8 cellular contexts compared by ENCODE assay signal in genomic region chr1:43980255-43981134, GRCh38. TPM values are rescaled to one million over a fixed set of nuclear protein-coding genes. Genes with fewer than 3 reads are reported as not detected.
A peak's percentile ranks its signal among the peaks of the same experiment; 100 is the strongest.
DNase-seq lines count a peak whose midpoint lies in the region; ATAC-seq and TF ChIP-seq lines count a peak whose summit lies in the region.

No MANE protein-coding gene starts in this region.

- H3K4me3 Mint-ChIP-seq in activated T-cell treated with anti-CD3 and anti-CD28 coated beads, Interleukin-2, amount 50 U/mL, for 72 hours = peak overlapping the region; percentile 88
- peak overlapping the region; percentile 90 for H3K4me3 Mint-ChIP-seq in activated naive CD8-positive, alpha-beta T cell treated with anti-CD3 and anti-CD28 coated beads for 36 hours
- peak overlapping the region; percentile 93 for H3K4me3 Mint-ChIP-seq in type B pancreatic cell

- ATAC-seq in activated T-cell treated with anti-CD3 and anti-CD28 coated beads, Interleukin-2, amount 50 U/mL, for 72 hours (replicated peaks in 1 of 2) = no peak
- ATAC-seq in GM18907 (IDR thresholded peaks at IDR 0.05; ENCODE audit: unreplicated experiment) = no peak

- H3K9me3 Mint-ChIP-seq in activated T-cell treated with anti-CD3 and anti-CD28 coated beads, Interleukin-2, amount 50 U/mL, for 72 hours = no peaks in the 10 kb centered on the region
- H3K9me3 Mint-ChIP-seq in activated naive CD8-positive, alpha-beta T cell treated with anti-CD3 and anti-CD28 coated beads for 36 hours = no peaks in the 10 kb centered on the region
- no peaks in the 10 kb centered on the region for H3K9me3 Mint-ChIP-seq in type B pancreatic cell

- peak overlapping the region; percentile 57 for H3K4me3 ChIP-seq in kidney epithelial cell (ENCODE audit: low read depth, low read length)

- no peaks in the 10 kb centered on the region for H3K27me3 ChIP-seq in kidney epithelial cell (ENCODE audit: control insufficient read depth, insufficient read depth, low read length)

- peaks cover 15 to 25% of the 10 kb centered on the region in 2 donors for H3K36me3 Mint-ChIP-seq in activated T-cell treated with anti-CD3 and anti-CD28 coated beads, Interleukin-2, amount 50 U/mL, for 72 hours (ENCODE audit: insufficient read depth in 2 of 2)
- H3K36me3 Mint-ChIP-seq in activated naive CD8-positive, alpha-beta T cell treated with anti-CD3 and anti-CD28 coated beads for 36 hours = peaks cover 48% of the 10 kb centered on the region
- H3K36me3 Mint-ChIP-seq in type B pancreatic cell = peaks cover 37% of the 10 kb centered on the region

- H3K36me3 ChIP-seq in kidney epithelial cell (ENCODE audit: control insufficient read depth, insufficient read depth, low read length) = peaks cover 6% of the 10 kb centered on the region

- peaks cover 46% of the 10 kb centered on the region for H3K4me1 Mint-ChIP-seq in activated T-cell treated with anti-CD3 and anti-CD28 coated beads, Interleukin-2, amount 50 U/mL, for 72 hours (ENCODE audit: low read depth)
- H3K4me1 Mint-ChIP-seq in activated naive CD8-positive, alpha-beta T cell treated with anti-CD3 and anti-CD28 coated beads for 36 hours = peaks cover 34% of the 10 kb centered on the region
- H3K4me1 Mint-ChIP-seq in type B pancreatic cell (ENCODE audit: unreplicated experiment) = peaks cover 48% of the 10 kb centered on the region

- H3K27me3 Mint-ChIP-seq in activated T-cell treated with anti-CD3 and anti-CD28 coated beads, Interleukin-2, amount 50 U/mL, for 72 hours (ENCODE audit: low read depth) = no peaks in the 10 kb centered on the region
- H3K27me3 Mint-ChIP-seq in activated naive CD8-positive, alpha-beta T cell treated with anti-CD3 and anti-CD28 coated beads for 36 hours = peaks cover 5% of the 10 kb centered on the region
- H3K27me3 Mint-ChIP-seq in type B pancreatic cell = no peaks in the 10 kb centered on the region

- TF ChIP-seq CTCF in kidney epithelial cell (IDR thresholded peaks at IDR 0.05; ENCODE audit: insufficient read depth, low read length, poor library complexity, severe bottlenecking) = no peak
- no peak for TF ChIP-seq CTCF in type B pancreatic cell (conservative IDR thresholded peaks at IDR 0.05)

- DNase-seq in activated T-cell treated with anti-CD3 and anti-CD28 coated beads, Interleukin-2, amount 50 U/mL, for 72 hours = no peak
- DNase-seq in activated T-cell treated with anti-CD3 and anti-CD28 coated beads for 4 hours = no peak
- DNase-seq in activated naive CD8-positive, alpha-beta T cell treated with anti-CD3 and anti-CD28 coated beads for 36 hours = no peak
- no peak for DNase-seq in kidney epithelial cell (ENCODE audit: low read depth)
- no peak for DNase-seq in type B pancreatic cell (ENCODE audit: extremely low spot score, unreplicated experiment)
- no peak for DNase-seq in nucleus accumbens (lab: John Stamatoyannopoulos, UW)
- DNase-seq in NCI-H2196 treated with DMSO at 0.1 percent for 48 hours (lab: John Stamatoyannopoulos, UW; ENCODE audit: unreplicated experiment) = no peak

- H3K27ac Mint-ChIP-seq in activated T-cell treated with anti-CD3 and anti-CD28 coated beads, Interleukin-2, amount 50 U/mL, for 72 hours = no peak overlapping the region
- no peak overlapping the region for H3K27ac Mint-ChIP-seq in activated naive CD8-positive, alpha-beta T cell treated with anti-CD3 and anti-CD28 coated beads for 36 hours
- peak overlapping the region; percentile 23 for H3K27ac Mint-ChIP-seq in type B pancreatic cell

RNA-seq across cellular contexts. Expression of gene B4GALT2, which starts 1.5 kb away (rescaled TPM):
- total RNA-seq in activated T-cell treated with anti-CD3 and anti-CD28 coated beads, Interleukin-2, amount 50 U/mL, for 72 hours = 10 to 100 TPM; 19.5 to 20.4 TPM
- total RNA-seq in activated naive CD8-positive, alpha-beta T cell treated with anti-CD3 and anti-CD28 coated beads for 36 hours = 10 to 100 TPM; 38.5 to 41.6 TPM
- 62.6 and 86.8 TPM in 2 replicates for total RNA-seq in kidney epithelial cell
- total RNA-seq in type B pancreatic cell (ENCODE audit: low replicate concordance) = 44.3 and 54.8 TPM in 2 replicates

RNA-seq across cellular contexts. Expression of gene ATP6V0B, which starts 5.7 kb away (rescaled TPM):
- total RNA-seq in activated T-cell treated with anti-CD3 and anti-CD28 coated beads, Interleukin-2, amount 50 U/mL, for 72 hours = 10 to 100 TPM; 89.9 to 98.0 TPM
- 100 to 1,000 TPM; 116 to 122 TPM for total RNA-seq in activated naive CD8-positive, alpha-beta T cell treated with anti-CD3 and anti-CD28 coated beads for 36 hours
- total RNA-seq in kidney epithelial cell = 298 and 308 TPM in 2 replicates
- total RNA-seq in type B pancreatic cell (ENCODE audit: low replicate concordance) = 115 and 135 TPM in 2 replicates

RNA-seq across cellular contexts. Expression of gene DPH2, which starts 10.7 kb away (rescaled TPM):
- total RNA-seq in activated T-cell treated with anti-CD3 and anti-CD28 coated beads, Interleukin-2, amount 50 U/mL, for 72 hours = 10 to 100 TPM; 21.4 to 31.0 TPM
- total RNA-seq in activated naive CD8-positive, alpha-beta T cell treated with anti-CD3 and anti-CD28 coated beads for 36 hours = 10 to 100 TPM; 65.2 to 66.7 TPM
- total RNA-seq in kidney epithelial cell = 45.8 and 52.2 TPM in 2 replicates
- 25.7 and 30.2 TPM in 2 replicates for total RNA-seq in type B pancreatic cell (ENCODE audit: low replicate concordance)

RNA-seq across cellular contexts. Expression of gene CCDC24, which starts 10.9 kb away (rescaled TPM):
- total RNA-seq in activated T-cell treated with anti-CD3 and anti-CD28 coated beads, Interleukin-2, amount 50 U/mL, for 72 hours = 1 to 10 TPM in 1 of 2 donors, under 1 TPM in 1; 0.99 to 1.4 TPM
- 1 to 10 TPM; 1.0 to 1.5 TPM for total RNA-seq in activated naive CD8-positive, alpha-beta T cell treated with anti-CD3 and anti-CD28 coated beads for 36 hours
- total RNA-seq in kidney epithelial cell (4.4 and 9.6 TPM in 2 replicates), type B pancreatic cell (ENCODE audit: low replicate concordance) (14.9 and 15.6 TPM in 2 replicates)

RNA-seq across cellular contexts. Expression of gene IPO13, which starts 33.7 kb away (rescaled TPM):
- 10 to 100 TPM; 21.0 to 27.3 TPM for total RNA-seq in activated T-cell treated with anti-CD3 and anti-CD28 coated beads, Interleukin-2, amount 50 U/mL, for 72 hours
- total RNA-seq in activated naive CD8-positive, alpha-beta T cell treated with anti-CD3 and anti-CD28 coated beads for 36 hours = 10 to 100 TPM; 15.8 to 16.9 TPM
- total RNA-seq in kidney epithelial cell = 29.2 and 32.8 TPM in 2 replicates
- total RNA-seq in type B pancreatic cell (ENCODE audit: low replicate concordance) = 31.5 and 39.4 TPM in 2 replicates
